ENCODE assay signal across 16 cellular contexts in the genomic region with DNA sequence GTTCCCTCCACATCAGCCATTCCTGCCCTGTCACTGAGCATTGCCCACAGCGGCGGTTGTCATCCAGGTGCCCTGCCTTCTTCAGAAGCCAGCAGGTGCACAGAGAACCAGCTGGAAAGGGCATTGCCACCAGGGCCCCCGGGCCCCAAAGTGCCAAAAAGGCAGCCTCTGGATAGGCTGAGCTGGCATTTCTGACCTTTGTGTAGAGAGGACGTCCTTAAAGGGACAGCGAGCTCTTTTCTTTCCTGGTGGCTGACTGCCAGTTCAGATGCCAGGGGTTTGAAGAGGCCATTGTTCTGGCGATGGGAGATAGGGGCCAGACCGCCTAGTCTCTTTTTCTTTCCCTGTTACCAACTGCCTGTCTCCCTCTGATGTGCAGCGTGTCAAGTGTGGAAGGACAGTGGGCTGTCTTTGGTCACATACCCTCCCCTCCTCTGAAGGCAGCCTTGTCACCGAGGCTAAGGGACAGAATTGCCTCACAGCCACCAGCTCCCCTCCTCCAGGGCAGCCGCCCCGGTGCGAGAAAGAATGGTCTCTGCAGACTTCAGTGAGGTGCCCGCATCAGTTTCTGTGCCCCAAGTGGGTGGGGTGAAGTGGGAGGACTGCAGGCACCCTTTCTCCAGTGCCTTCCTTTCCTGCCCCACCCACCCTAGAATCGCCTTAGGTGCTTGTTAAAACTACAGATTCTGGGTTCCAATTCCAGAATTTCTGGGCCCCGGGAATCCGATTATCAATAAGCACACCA.
DNase-seq lines count a peak whose midpoint lies in the region; ATAC-seq and TF ChIP-seq lines count a peak whose summit lies in the region.
"Had no signal": no experiment of that assay in that cellular context is flagged by ENCODE, and none has a peak within 500 bp of the region (broad histone marks: within the 10 kb centered on the region; RNA-seq: fewer than 3 reads in every experiment).

No MANE protein-coding gene starts in this region.

- ATAC-seq in GM21723 (IDR thresholded peaks at IDR 0.05; ENCODE audit: unreplicated experiment), result no peak

- 48 to 66% (median 54%) methylated on average over 13 to 16 of the region's 16 CpGs for WGBS in adrenal gland, 4 donors

- peak; percentile 61 for DNase-seq in BE2C
- DNase-seq in NCI-H1092 (lab: John Stamatoyannopoulos, UW), result peak; percentile 18
- DNase-seq in adrenal gland, result peak in 5 of 7 donors; percentile 60 to 66 (median 61)
- no peak for DNase-seq in stimulated activated naive CD4-positive, alpha-beta T cell treated with Interleukin-2 at 50 U/mL for 16 hours (lab: John Stamatoyannopoulos, UW)
- DNase-seq in NCI-H1694 (lab: John Stamatoyannopoulos, UW), result no peak
- no peak for DNase-seq in GM20000 (ENCODE audit: low spot score)
- DNase-seq: activated CD4-positive, alpha-beta T cell treated with anti-CD3 and anti-CD28 coated beads, Interleukin-2, amount 50 U/mL, for 48 hours; Calu3; glutamatergic neuron; left cardiac atrium; NCI-H2227 treated with DMSO at 0.1 percent for 48 hours had no signal

- H3K9me3 ChIP-seq in BE2C (no peaks in the 10 kb centered on the region), adrenal gland (replicated peaks in 1 of 3) (no peaks in the 10 kb centered on the region)

- H3K4me1 ChIP-seq in BE2C (peaks cover 9% of the 10 kb centered on the region), adrenal gland (replicated peaks in 1 of 2) (peaks cover 53 to 85% of the 10 kb centered on the region in 2 donors)
- H3K4me1 ChIP-seq: parathyroid adenoma had no signal

- H3K36me3 ChIP-seq in BE2C, result no peaks in the 10 kb centered on the region
- no peaks in the 10 kb centered on the region for H3K36me3 ChIP-seq in adrenal gland (replicated peaks in 1 of 2)

- H3K27ac ChIP-seq in adrenal gland (peak overlapping the region; percentile 68 to 91 (median 89)), layer of hippocampus (ENCODE audit: low read depth, low read length) (peak overlapping the region; percentile 22)
- H3K27ac ChIP-seq: coronary artery, parathyroid adenoma, SK-N-MC had no signal

- TF ChIP-seq POLR2A in adrenal gland (IDR thresholded peaks at IDR 0.05), result no peak

- H3K27me3 ChIP-seq in BE2C (no peaks in the 10 kb centered on the region), adrenal gland (no peaks in the 10 kb centered on the region), layer of hippocampus (ENCODE audit: control insufficient read depth, insufficient read depth, low read length) (no peaks in the 10 kb centered on the region)

- H3K4me3 ChIP-seq in BE2C (ENCODE audit: low read depth, low read length) (no peak overlapping the region), adrenal gland (peak overlapping the region in 1 of 4 donors; percentile 24)
- H3K4me3 ChIP-seq: coronary artery, SK-N-MC had no signal

- intact Hi-C loops in adrenal gland (cut with DNase I), result no loop called here

- TF ChIP-seq CTCF in BE2C (IDR thresholded peaks at IDR 0.05; ENCODE audit: low read depth, low read length) (no peak), adrenal gland (IDR thresholded peaks at IDR 0.05) (no peak), GM20000 (IDR thresholded peaks at IDR 0.05; ENCODE audit: extremely low read depth, missing control alignments) (no peak)

Comparison
In these comparisons a context has a peak if more than half of its experiments do, and no peak if none do; other contexts are left out.
1. DNase-seq: peak in BE2C (single experiment), NCI-H1092 (single experiment) and adrenal gland (5 of 7); none in stimulated activated naive CD4-positive, alpha-beta T cell treated with Interleukin-2 at 50 U/mL for 16 hours (single experiment), NCI-H1694 (single experiment) and GM20000 (single experiment).